16 cellular contexts compared by ENCODE assay signal in the genomic region with DNA sequence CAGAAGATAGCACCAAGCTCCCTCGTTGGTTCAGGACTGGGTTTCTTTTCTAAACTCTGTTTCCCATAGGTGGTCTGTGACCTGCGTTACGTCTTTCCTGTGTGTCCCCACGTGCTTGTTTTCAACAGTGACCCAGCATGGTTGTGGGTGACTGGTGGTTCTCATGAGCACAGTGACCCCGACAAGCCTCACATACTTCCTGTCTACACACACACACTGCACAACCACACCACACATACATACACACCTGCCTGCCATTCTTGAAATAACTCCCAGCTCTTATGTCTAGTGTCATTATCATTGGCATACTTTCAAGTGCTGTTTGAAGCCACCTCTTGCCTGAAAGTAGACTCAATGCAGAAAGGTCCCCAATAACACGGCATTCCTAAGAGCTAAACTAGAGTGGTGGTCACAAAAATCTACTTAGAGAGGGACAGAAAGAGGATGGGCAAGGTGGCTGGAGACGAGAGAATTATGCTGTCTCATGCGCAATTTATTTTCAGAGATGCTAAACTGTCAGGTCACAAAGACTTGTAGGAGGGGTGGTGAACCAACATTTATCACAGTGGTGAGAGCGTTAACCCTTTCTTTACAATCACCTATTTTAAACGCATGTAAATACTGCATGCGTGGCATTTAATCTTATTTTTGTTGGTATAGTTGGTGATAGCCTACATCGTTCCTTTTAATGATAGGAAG.
DNase-seq lines count a peak whose midpoint lies in the region; ATAC-seq and TF ChIP-seq lines count a peak whose summit lies in the region.
"Had no signal": no experiment of that assay in that cellular context is flagged by ENCODE, and none has a peak within 500 bp of the region (broad histone marks: within the 10 kb centered on the region; RNA-seq: fewer than 3 reads in every experiment).

No MANE protein-coding gene starts in this region.

- H3K27ac ChIP-seq in CD8-positive, alpha-beta T cell (ENCODE audit: low read depth, low read length), result no peak overlapping the region
- H3K27ac ChIP-seq in testis, result no peak overlapping the region

- intact Hi-C loops in CD8-positive, alpha-beta T cell (cut with DNase I, micrococcal nuclease), result no loop called here
- intact Hi-C loops in testis (cut with DNase I; ENCODE audit: low total_unique reads), result no loop called here

- H3K27me3 Mint-ChIP-seq in CD8-positive, alpha-beta T cell (ENCODE audit: low read depth), result no peaks in the 10 kb centered on the region
- H3K27me3 Mint-ChIP-seq: stimulated activated naive B cell treated with anti-CD40 and anti-IgM and Interleukin-4, amounts not matched to agents 10 μg/mL and 1 μg/mL and 100 μg/mL, for 72 hours had no signal

- no peak overlapping the region for H3K4me3 ChIP-seq in CD8-positive, alpha-beta T cell (ENCODE audit: low read depth, low read length)
- no peak overlapping the region for H3K4me3 ChIP-seq in testis

- WGBS in testis, 2 donors, result 50 to 57% methylated on average over 12 of the region's 12 CpGs

- no peaks in the 10 kb centered on the region for H3K4me1 ChIP-seq in CD8-positive, alpha-beta T cell (ENCODE audit: insufficient read depth, low read length)
- H3K4me1 ChIP-seq in testis, result no peaks in the 10 kb centered on the region

- no peaks in the 10 kb centered on the region for H3K9me3 ChIP-seq in CD8-positive, alpha-beta T cell (ENCODE audit: low read length)
- H3K9me3 ChIP-seq in testis, result no peaks in the 10 kb centered on the region

- H3K36me3 Mint-ChIP-seq in CD8-positive, alpha-beta T cell, result no peaks in the 10 kb centered on the region

- CTCF ChIA-PET in CD8-positive, alpha-beta T cell (lab: Charles Lee), result interaction anchor here (1.2 kb wide), 1 partner anchor 77 kb away, joined by 4 read pairs; no protein-coding TSS in a partner anchor

- H3K4me3 Mint-ChIP-seq in CD8-positive, alpha-beta T cell, result no peak overlapping the region
- H3K4me3 Mint-ChIP-seq: mesothelial cell of epicardium; stimulated activated naive B cell treated with anti-CD40 and anti-IgM and Interleukin-4, amounts not matched to agents 10 μg/mL and 1 μg/mL and 100 μg/mL, for 72 hours had no signal

- no peaks in the 10 kb centered on the region for H3K4me1 Mint-ChIP-seq in CD8-positive, alpha-beta T cell (ENCODE audit: low read depth)

- no peak for TF ChIP-seq POLR2A in testis (IDR thresholded peaks at IDR 0.05)

- H3K27ac Mint-ChIP-seq in CD8-positive, alpha-beta T cell, result no peak overlapping the region
- H3K27ac Mint-ChIP-seq: mesothelial cell of epicardium; stimulated activated naive B cell treated with anti-CD40 and anti-IgM and Interleukin-4, amounts not matched to agents 10 μg/mL and 1 μg/mL and 100 μg/mL, for 72 hours had no signal

- no peaks in the 10 kb centered on the region for H3K27me3 ChIP-seq in CD8-positive, alpha-beta T cell (ENCODE audit: insufficient read depth, low read length)
- H3K27me3 ChIP-seq in testis, result no peaks in the 10 kb centered on the region

- H3K9me3 Mint-ChIP-seq in CD8-positive, alpha-beta T cell, result no peaks in the 10 kb centered on the region
- H3K9me3 Mint-ChIP-seq: mesothelial cell of epicardium; stimulated activated naive B cell treated with anti-CD40 and anti-IgM and Interleukin-4, amounts not matched to agents 10 μg/mL and 1 μg/mL and 100 μg/mL, for 72 hours had no signal

- no peak for TF ChIP-seq CTCF in CD8-positive, alpha-beta T cell (IDR thresholded peaks at IDR 0.05)
- TF ChIP-seq CTCF in testis (IDR thresholded peaks at IDR 0.05), result no peak

- ATAC-seq in CD8-positive, alpha-beta T cell, result peak; percentile 34
- ATAC-seq in HG02981 (IDR thresholded peaks at IDR 0.05; ENCODE audit: unreplicated experiment), result peak; percentile 44

- POLR2A ChIA-PET in CD8-positive, alpha-beta T cell (lab: Charles Lee), result no interaction called here

- no peaks in the 10 kb centered on the region for H3K36me3 ChIP-seq in CD8-positive, alpha-beta T cell (ENCODE audit: insufficient read depth, low read length)
- no peaks in the 10 kb centered on the region for H3K36me3 ChIP-seq in testis (ENCODE audit: low read depth, missing control alignments)

- no peak for DNase-seq in CD8-positive, alpha-beta T cell
- DNase-seq in dermis microvascular lymphatic vessel endothelial cell (ENCODE audit: low read depth in 2 of 2) (peak; percentile 68 to 78), kidney tubule cell (ENCODE audit: low spot score) (peak; percentile 41), LoVo (ENCODE audit: low spot score) (no peak), COR-L47 (lab: John Stamatoyannopoulos, UW) (no peak), testis (no peak)
- DNase-seq in activated naive CD4-positive, alpha-beta T cell (lab: John Stamatoyannopoulos, UW), result no peak
- DNase-seq: activated naive CD4-positive, alpha-beta T cell treated with Interleukin-2 at 50 U/mL for 16 hours; DMS53; hippocampal formation; NCI-H1092; stimulated activated CD4-positive, alpha-beta T cell treated with anti-CD3 and anti-CD28 coated beads, Interleukin-4, amount 100 ng/mL, for 1 hour; stimulated activated naive B cell treated with anti-CD40 and anti-IgM and Interleukin-4, amounts not matched to agents 10 μg/mL and 1 μg/mL and 100 μg/mL, for 72 hours; T-helper 9 cell had no signal

Comparison
In these comparisons a context has a peak if more than half of its experiments do, and no peak if none do; other contexts are left out.
1. DNase-seq: peak in dermis microvascular lymphatic vessel endothelial cell (2 of 2) and kidney tubule cell (single experiment); none in CD8-positive, alpha-beta T cell (0 of 7), LoVo (single experiment), COR-L47 (single experiment), activated naive CD4-positive, alpha-beta T cell (0 of 4) and testis (single experiment).